In genomic region chr19:45693168-45693788, GRCh38 we compare ENCODE assay signal across 8 cellular contexts. TPM values are rescaled to one million over a fixed set of nuclear protein-coding genes. Genes with fewer than 3 reads are reported as not detected.
DNase-seq lines count a peak whose midpoint lies in the region; ATAC-seq, FAIRE-seq and TF ChIP-seq lines count a peak whose summit lies in the region.

No MANE protein-coding gene starts in this region.

- peak overlapping the region; percentile 82 for H3K9ac ChIP-seq in endothelial cell of umbilical vein (replicated peaks; ENCODE audit: extremely low read depth, insufficient read depth, low read length)

- dilution Hi-C loops in endothelial cell of umbilical vein (cut with MboI; ENCODE audit: extremely low pct_ligation_motif_present, low sequenced_read_pairs) = no loop called here

- ATAC-seq in activated CD8-positive, alpha-beta memory T cell treated with anti-CD3 and anti-CD28 coated beads, Interleukin-2, amount 10 ng/mL, durations not matched to agents 7 days and 5 days = no peak
- ATAC-seq in GM19328 (IDR thresholded peaks at IDR 0.05; ENCODE audit: unreplicated experiment) = no peak

- DNase-seq in AG10803 (ENCODE audit: low read depth) = peak; percentile 61
- peak; percentile 73 to 93 for DNase-seq in HAP-1 (ENCODE audit: low spot score in 2 of 2)
- DNase-seq in NCI-H748 treated with DMSO at 0.1 percent for 48 hours (lab: John Stamatoyannopoulos, UW) = peak; percentile 69
- DNase-seq in activated CD8-positive, alpha-beta memory T cell treated with anti-CD3 and anti-CD28 coated beads, Interleukin-2, amount 10 ng/mL, durations not matched to agents 7 days and 5 days = peak; percentile 87
- DNase-seq in endothelial cell of umbilical vein (ENCODE audit: low read depth, low spot score) = peak; percentile 65
- peak; percentile 65 for DNase-seq in stimulated activated CD8-positive, alpha-beta memory T cell treated with anti-CD3 and anti-CD28 coated beads, Interleukin-4, amount 100 ng/mL, for 1 hour (ENCODE audit: low read depth in 2 of 2, low spot score in 1 of 2)

- H3K27ac Mint-ChIP-seq in activated CD8-positive, alpha-beta memory T cell treated with anti-CD3 and anti-CD28 coated beads, Interleukin-2, amount 10 ng/mL, durations not matched to agents 7 days and 5 days = peak overlapping the region; percentile 97

- H3K4me3 Mint-ChIP-seq in activated CD8-positive, alpha-beta memory T cell treated with anti-CD3 and anti-CD28 coated beads, Interleukin-2, amount 10 ng/mL, durations not matched to agents 7 days and 5 days = peak overlapping the region; percentile 98

- peak; percentile 86 for TF ChIP-seq CTCF in AG10803 (conservative IDR thresholded peaks at IDR 0.05; ENCODE audit: low read length)
- peak; percentile 96 to 97 for TF ChIP-seq CTCF in endothelial cell of umbilical vein (IDR thresholded peaks at IDR 0.05; ENCODE audit: extremely low read depth in 1 of 2, insufficient read depth in 1 of 2, low read depth in 1 of 2, low read length in 2 of 2)

- no peaks in the 10 kb centered on the region for H3K9me1 ChIP-seq in endothelial cell of umbilical vein (replicated peaks; ENCODE audit: control insufficient read depth, extremely low read depth, insufficient read depth, low read length)

- peaks cover 28% of the 10 kb centered on the region for H3K36me3 Mint-ChIP-seq in activated CD8-positive, alpha-beta memory T cell treated with anti-CD3 and anti-CD28 coated beads, Interleukin-2, amount 10 ng/mL, durations not matched to agents 7 days and 5 days

- peaks cover 24% of the 10 kb centered on the region for H3K79me2 ChIP-seq in endothelial cell of umbilical vein (ENCODE audit: control insufficient read depth, insufficient read depth, low read length)

- no peaks in the 10 kb centered on the region for H3K27me3 Mint-ChIP-seq in activated CD8-positive, alpha-beta memory T cell treated with anti-CD3 and anti-CD28 coated beads, Interleukin-2, amount 10 ng/mL, durations not matched to agents 7 days and 5 days

- peak overlapping the region; percentile 82 for H3K27ac ChIP-seq in endothelial cell of umbilical vein (ENCODE audit: insufficient read depth, low read depth, low read length)

- H3K9me3 Mint-ChIP-seq in activated CD8-positive, alpha-beta memory T cell treated with anti-CD3 and anti-CD28 coated beads, Interleukin-2, amount 10 ng/mL, durations not matched to agents 7 days and 5 days (ENCODE audit: low read depth) = no peaks in the 10 kb centered on the region

- H3K9me3 ChIP-seq in HAP-1 (no peaks in the 10 kb centered on the region), endothelial cell of umbilical vein (replicated peaks; ENCODE audit: control insufficient read depth, insufficient read depth, low read length) (no peaks in the 10 kb centered on the region), mononuclear cell (ENCODE audit: low read depth, low read length) (no peaks in the 10 kb centered on the region)

- H2AFZ ChIP-seq in endothelial cell of umbilical vein (ENCODE audit: low read depth, low read length) = peak overlapping the region; percentile 45

- intact Hi-C loops in endothelial cell of umbilical vein (cut with micrococcal nuclease) = loop anchor here (1.0 to 5.0 kb wide), 5 partner anchors 46 to 266 kb away; no protein-coding TSS in a partner anchor

- H3K4me2 ChIP-seq in endothelial cell of umbilical vein (ENCODE audit: insufficient read depth, low read length) = peak overlapping the region; percentile 74

- H3K36me3 ChIP-seq in HAP-1 (replicated peaks) = peaks cover 25% of the 10 kb centered on the region
- H3K36me3 ChIP-seq in endothelial cell of umbilical vein (ENCODE audit: control insufficient read depth in 2 of 2, extremely low read depth in 1 of 2, insufficient read depth in 2 of 2, low read length in 2 of 2) = peaks cover 4 to 6% of the 10 kb centered on the region in 2 experiments

- H3K27me3 ChIP-seq in HAP-1 (ENCODE audit: low read depth) = no peaks in the 10 kb centered on the region
- H3K27me3 ChIP-seq in endothelial cell of umbilical vein (ENCODE audit: control insufficient read depth in 2 of 2, insufficient read depth in 2 of 2, low read length in 2 of 2) = no peaks in the 10 kb centered on the region
- no peaks in the 10 kb centered on the region for H3K27me3 ChIP-seq in mononuclear cell (ENCODE audit: insufficient read depth, low read length)

- H3K4me1 ChIP-seq in HAP-1 = peaks cover 4% of the 10 kb centered on the region
- peaks cover 9% of the 10 kb centered on the region for H3K4me1 ChIP-seq in endothelial cell of umbilical vein (ENCODE audit: control insufficient read depth, extremely low read depth, insufficient read depth, low read length)
- peaks cover 22% of the 10 kb centered on the region for H3K4me1 ChIP-seq in mononuclear cell (ENCODE audit: insufficient read depth, low read length)

- H4K20me1 ChIP-seq in endothelial cell of umbilical vein (replicated peaks; ENCODE audit: control insufficient read depth, extremely low read depth, insufficient read depth, low read length) = no peaks in the 10 kb centered on the region

- peaks cover 23% of the 10 kb centered on the region for H3K4me1 Mint-ChIP-seq in activated CD8-positive, alpha-beta memory T cell treated with anti-CD3 and anti-CD28 coated beads, Interleukin-2, amount 10 ng/mL, durations not matched to agents 7 days and 5 days

- TF ChIP-seq POLR2A in endothelial cell of umbilical vein (IDR thresholded peaks at IDR 0.05; ENCODE audit: low read depth, low read length) = no peak

- POLR2A ChIA-PET in endothelial cell of umbilical vein (lab: Charles Lee) = interaction anchor here (0.8 to 1.8 kb wide), 4 partner anchors 24 to 77 kb away, joined by 4 to 10 read pairs (median 4); partner anchors contain the start of gene SIX5

- in situ Hi-C loops in HAP-1 (cut with MboI; ENCODE audit: low sequenced_read_pairs) = no loop called here

- FAIRE-seq in endothelial cell of umbilical vein (lab: Jason Lieb, UNC) = peak; percentile 80

- CTCF ChIA-PET in activated CD8-positive, alpha-beta memory T cell treated with anti-CD3 and anti-CD28 coated beads, Interleukin-2, amount 10 ng/mL, durations not matched to agents 7 days and 5 days (lab: Charles Lee) = interaction anchor here (0.6 to 5.3 kb wide), 36 partner anchors 8 to 968 kb away, joined by 3 to 78 read pairs (median 5); partner anchors contain the start of genes EML2, FBXO46, FOSB and MYPOP
- CTCF ChIA-PET in endothelial cell of umbilical vein (lab: Charles Lee) = interaction anchor here (0.6 to 5.1 kb wide), 34 partner anchors 8 to 254 kb away, joined by 3 to 56 read pairs (median 5); partner anchors contain the start of genes FBXO46, GIPR and SIX5

- H3K4me3 ChIP-seq in AG10803 (ENCODE audit: low read length) (peak overlapping the region; percentile 91), HAP-1 (peak overlapping the region; percentile 93), endothelial cell of umbilical vein (replicated peaks in 1 of 3; ENCODE audit: insufficient read depth in 1 of 3, low read depth in 1 of 3, low read length in 3 of 3) (peak overlapping the region; percentile 70 to 93 (median 83)), mononuclear cell (ENCODE audit: low read length) (peak overlapping the region; percentile 67)

- BruUV-seq in endothelial cell of umbilical vein (replicated peaks; lab: Mats Ljungman, UMichigan) = no TSS peak

RNA-seq across cellular contexts. Expression of gene QPCTL, which starts 0.8 kb away (rescaled TPM):
- total RNA-seq in activated CD8-positive, alpha-beta memory T cell treated with anti-CD3 and anti-CD28 coated beads, Interleukin-2, amount 10 ng/mL, durations not matched to agents 7 days and 5 days = 10 to 100 TPM in 1 of 2 experiments, 1 to 10 TPM in 1; 9.6 to 12.7 TPM
- total RNA-seq in endothelial cell of umbilical vein (15.3 and 17.6 TPM in 2 replicates), mononuclear cell (2.5 TPM)
- 22.5 and 26.0 TPM in 2 replicates for polyA plus RNA-seq in endothelial cell of umbilical vein
- polyA plus RNA-seq in endothelial cell of umbilical vein (2011; cell fraction: cytosol; rRNA removed) = 13.4 and 14.5 TPM in 2 replicates
- 19.3 and 20.3 TPM in 2 replicates for polyA plus RNA-seq in endothelial cell of umbilical vein (2011; cell fraction: nucleus; rRNA removed)
- polyA plus RNA-seq in endothelial cell of umbilical vein (2012) = 9.4 and 12.6 TPM in 2 replicates
- 12.0 and 15.8 TPM in 2 replicates for polyA minus RNA-seq in endothelial cell of umbilical vein
- 11.7 TPM for polyA minus RNA-seq in endothelial cell of umbilical vein (2011; cell fraction: cytosol; rRNA and poly(A)+ RNA removed)
- 3.7 and 3.8 TPM in 2 replicates for polyA minus RNA-seq in endothelial cell of umbilical vein (2011; cell fraction: nucleus; rRNA and poly(A)+ RNA removed)

RNA-seq across cellular contexts. Expression of gene SNRPD2, which starts 1.5 kb away (rescaled TPM):
- 100 to 1,000 TPM; 602 to 634 TPM for total RNA-seq in activated CD8-positive, alpha-beta memory T cell treated with anti-CD3 and anti-CD28 coated beads, Interleukin-2, amount 10 ng/mL, durations not matched to agents 7 days and 5 days
- total RNA-seq in endothelial cell of umbilical vein (519 and 532 TPM in 2 replicates), mononuclear cell (158 TPM)
- polyA plus RNA-seq in endothelial cell of umbilical vein = 406 and 512 TPM in 2 replicates
- 648 and 876 TPM in 2 replicates for polyA plus RNA-seq in endothelial cell of umbilical vein (2011; cell fraction: cytosol; rRNA removed)
- 199 and 204 TPM in 2 replicates for polyA plus RNA-seq in endothelial cell of umbilical vein (2011; cell fraction: nucleus; rRNA removed)
- 523 and 699 TPM in 2 replicates for polyA plus RNA-seq in endothelial cell of umbilical vein (2012)
- polyA minus RNA-seq in endothelial cell of umbilical vein = 216 and 235 TPM in 2 replicates
- 64.3 TPM for polyA minus RNA-seq in endothelial cell of umbilical vein (2011; cell fraction: cytosol; rRNA and poly(A)+ RNA removed)
- 23.7 and 27.2 TPM in 2 replicates for polyA minus RNA-seq in endothelial cell of umbilical vein (2011; cell fraction: nucleus; rRNA and poly(A)+ RNA removed)

RNA-seq across cellular contexts. Expression of gene GIPR, which starts 25.3 kb away (rescaled TPM):
- total RNA-seq in activated CD8-positive, alpha-beta memory T cell treated with anti-CD3 and anti-CD28 coated beads, Interleukin-2, amount 10 ng/mL, durations not matched to agents 7 days and 5 days = 10 to 100 TPM; 12.1 to 14.7 TPM
- total RNA-seq in endothelial cell of umbilical vein = not detected in 2 replicates
- not detected in 2 replicates for polyA plus RNA-seq in endothelial cell of umbilical vein
- not detected in 2 replicates for polyA plus RNA-seq in endothelial cell of umbilical vein (2011; cell fraction: cytosol; rRNA removed)
- polyA plus RNA-seq in endothelial cell of umbilical vein (2011; cell fraction: nucleus; rRNA removed) = 0.04 and 0.07 TPM in 2 replicates
- not detected in 2 replicates for polyA plus RNA-seq in endothelial cell of umbilical vein (2012)
- 0.12 and 1.9 TPM in 2 replicates for polyA minus RNA-seq in endothelial cell of umbilical vein
- polyA minus RNA-seq in endothelial cell of umbilical vein (2011; cell fraction: cytosol; rRNA and poly(A)+ RNA removed) = not detected
- polyA minus RNA-seq in endothelial cell of umbilical vein (2011; cell fraction: nucleus; rRNA and poly(A)+ RNA removed) = 0.19 TPM in 1 of 2 replicates, not detected in the other
- total RNA-seq in mononuclear cell = 1.2 TPM

RNA-seq across cellular contexts. Expression of gene FBXO46, which starts 37.4 kb away (rescaled TPM):
- total RNA-seq in activated CD8-positive, alpha-beta memory T cell treated with anti-CD3 and anti-CD28 coated beads, Interleukin-2, amount 10 ng/mL, durations not matched to agents 7 days and 5 days = 10 to 100 TPM; 33.0 to 37.1 TPM
- total RNA-seq in endothelial cell of umbilical vein (18.3 and 21.2 TPM in 2 replicates), mononuclear cell (8.0 TPM)
- 7.7 and 7.8 TPM in 2 replicates for polyA plus RNA-seq in endothelial cell of umbilical vein
- polyA plus RNA-seq in endothelial cell of umbilical vein (2011; cell fraction: cytosol; rRNA removed) = 2.8 and 4.9 TPM in 2 replicates
- polyA plus RNA-seq in endothelial cell of umbilical vein (2011; cell fraction: nucleus; rRNA removed) = 16.6 and 19.7 TPM in 2 replicates
- 5.8 and 6.7 TPM in 2 replicates for polyA plus RNA-seq in endothelial cell of umbilical vein (2012)
- 3.1 and 6.1 TPM in 2 replicates for polyA minus RNA-seq in endothelial cell of umbilical vein
- 9.2 TPM for polyA minus RNA-seq in endothelial cell of umbilical vein (2011; cell fraction: cytosol; rRNA and poly(A)+ RNA removed)
- polyA minus RNA-seq in endothelial cell of umbilical vein (2011; cell fraction: nucleus; rRNA and poly(A)+ RNA removed) = 8.7 and 11.6 TPM in 2 replicates

RNA-seq across cellular contexts. Expression of gene MEIOSIN, which starts 40.0 kb away (rescaled TPM):
- not detected for total RNA-seq in activated CD8-positive, alpha-beta memory T cell treated with anti-CD3 and anti-CD28 coated beads, Interleukin-2, amount 10 ng/mL, durations not matched to agents 7 days and 5 days
- total RNA-seq in endothelial cell of umbilical vein (not detected in 2 replicates), mononuclear cell (not detected)
- not detected in 2 replicates for polyA plus RNA-seq in endothelial cell of umbilical vein
- polyA plus RNA-seq in endothelial cell of umbilical vein (2011; cell fraction: cytosol; rRNA removed) = not detected in 2 replicates
- not detected in 2 replicates for polyA plus RNA-seq in endothelial cell of umbilical vein (2011; cell fraction: nucleus; rRNA removed)
- polyA plus RNA-seq in endothelial cell of umbilical vein (2012) = not detected in 2 replicates
- not detected in 2 replicates for polyA minus RNA-seq in endothelial cell of umbilical vein
- polyA minus RNA-seq in endothelial cell of umbilical vein (2011; cell fraction: cytosol; rRNA and poly(A)+ RNA removed) = not detected
- not detected in 2 replicates for polyA minus RNA-seq in endothelial cell of umbilical vein (2011; cell fraction: nucleus; rRNA and poly(A)+ RNA removed)
